ENCODE assay signal across 13 cellular contexts in the genomic region with DNA sequence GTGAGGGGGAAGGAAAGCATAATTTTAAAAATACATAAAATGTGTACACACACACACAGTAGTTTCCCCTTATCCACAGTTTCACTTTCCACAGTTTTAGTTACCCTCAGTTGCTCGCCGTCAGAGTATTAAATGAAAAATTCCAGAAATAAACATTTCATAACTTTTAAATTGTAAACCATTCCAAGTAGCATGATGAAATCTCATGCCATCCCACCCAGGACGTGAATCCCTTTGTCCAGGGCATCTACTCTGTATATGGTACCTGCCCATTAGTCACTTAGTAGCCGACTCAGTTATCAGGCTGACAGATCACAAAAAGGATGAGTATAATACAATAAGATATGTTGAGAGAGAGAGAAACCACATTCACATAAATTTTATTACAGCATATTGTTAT.
"Had no signal": no experiment of that assay in that cellular context is flagged by ENCODE, and none has a peak within 500 bp of the region (broad histone marks: within the 10 kb centered on the region; RNA-seq: fewer than 3 reads in every experiment).

No MANE protein-coding gene starts in this region.

- ATAC-seq: left colon; pancreas; stimulated activated naive CD8-positive, alpha-beta T cell treated with anti-CD3 and anti-CD28 coated beads, Interleukin-15, Interleukin-2, amounts not matched to agents 100 U/mL and 50 U/mL, for 24 hours; upper lobe of right lung had no signal

- DNase-seq: activated CD4-positive, alpha-beta T cell treated with anti-CD3 and anti-CD28 coated beads for 1 hour; activated CD4-positive, alpha-beta T cell treated with anti-CD3 and anti-CD28 coated beads, Interleukin-2, amount 50 U/mL, for 48 hours; activated gamma-delta T cell; activated T-cell treated with anti-CD3 and anti-CD28 coated beads, Interleukin-2, amount 50 U/mL, for 48 hours; anterior cingulate cortex; glutamatergic neuron; left colon; pancreas; stimulated activated CD4-positive, alpha-beta T cell treated with anti-CD3 and anti-CD28 coated beads, Interleukin-4, amount 100 ng/mL, for 1 hour; stimulated activated CD8-positive, alpha-beta memory T cell treated with anti-CD3 and anti-CD28 coated beads, Interleukin-4, amount 100 ng/mL, for 48 hours; stimulated activated naive CD8-positive, alpha-beta T cell treated with anti-CD3 and anti-CD28 coated beads, Interleukin-15, Interleukin-2, amounts not matched to agents 100 U/mL and 50 U/mL, for 24 hours; T-helper 9 cell; upper lobe of right lung had no signal

- H3K9me3 ChIP-seq: pancreas, upper lobe of right lung had no signal

- H3K27me3 ChIP-seq: pancreas, upper lobe of right lung had no signal

- H3K27ac ChIP-seq: pancreas had no signal

- H3K4me3 ChIP-seq: pancreas, upper lobe of right lung had no signal
